Comparison of ENCODE assay signal across 8 cellular contexts in genomic region chr4:82268050-82268825, GRCh38.
DNase-seq lines count a peak whose midpoint lies in the region; ATAC-seq and TF ChIP-seq lines count a peak whose summit lies in the region.

No MANE protein-coding gene starts in this region.

- H3K4me1 ChIP-seq in iPS-20b (ENCODE audit: insufficient read depth, low read length): peaks cover 7% of the 10 kb centered on the region; the same call in 1 of the 2 replicates

- no peak overlapping the region for H2AFZ ChIP-seq in SU-DHL-6 (ENCODE audit: low read depth, low read length, severe bottlenecking)

- H3K36me3 ChIP-seq in SU-DHL-6 (ENCODE audit: low read length) (no peaks in the 10 kb centered on the region), iPS-20b (ENCODE audit: insufficient read depth, low read depth, low read length) (no peaks in the 10 kb centered on the region)

- H3K27ac ChIP-seq in SU-DHL-6 (ENCODE audit: low read depth, low read length): no peak overlapping the region
- no peak overlapping the region for H3K27ac ChIP-seq in iPS-20b (ENCODE audit: low read length)

- H3F3A ChIP-seq in SU-DHL-6 (ENCODE audit: insufficient read depth): no peaks in the 10 kb centered on the region

- H3K79me2 ChIP-seq in SU-DHL-6 (ENCODE audit: insufficient read depth, low read length): no peaks in the 10 kb centered on the region

- DNase-seq in activated CD4-positive, CD25-positive, alpha-beta regulatory T cell treated with anti-CD3 and anti-CD28 coated beads, Interleukin-2, amount 50 U/mL, for 72 hours: no peak
- DNase-seq in NCI-H1417 (lab: John Stamatoyannopoulos, UW): peak; percentile 35 to 82 (median 80)
- peak; percentile 6 for DNase-seq in brain pericyte (ENCODE audit: low read depth, low spot score)
- peak; percentile 24 for DNase-seq in smooth muscle cell of the brain vasculature (ENCODE audit: low read depth, low spot score)

- H3K9me2 ChIP-seq in SU-DHL-6 (replicated peaks; ENCODE audit: insufficient read depth, low read length): no peaks in the 10 kb centered on the region

- H3K4me2 ChIP-seq in SU-DHL-6 (ENCODE audit: low read depth, low read length, poor library complexity, severe bottlenecking): no peak overlapping the region

- TF ChIP-seq CTCF in SU-DHL-6 (IDR thresholded peaks at IDR 0.05; ENCODE audit: insufficient read depth, low read length, poor library complexity, severe bottlenecking): peak; percentile 41

- no peaks in the 10 kb centered on the region for H3K27me3 ChIP-seq in SU-DHL-6 (ENCODE audit: low read length)
- H3K27me3 ChIP-seq in iPS-20b (ENCODE audit: insufficient read depth, low read length): no peaks in the 10 kb centered on the region

- peak; percentile 51 to 80 for ATAC-seq in activated CD4-positive, CD25-positive, alpha-beta regulatory T cell treated with anti-CD3 and anti-CD28 coated beads, Interleukin-2, amount 50 U/mL, for 24 hours
- ATAC-seq in HG02678 (IDR thresholded peaks at IDR 0.05; ENCODE audit: unreplicated experiment): peak; percentile 94

- H3K4me3 ChIP-seq in SU-DHL-6 (ENCODE audit: insufficient read depth, low read length, poor library complexity, severe bottlenecking) (no peak overlapping the region), iPS-20b (ENCODE audit: low read length) (no peak overlapping the region; the same call in 1 of the 2 replicates)

- no peaks in the 10 kb centered on the region for H3K9me3 ChIP-seq in SU-DHL-6 (ENCODE audit: insufficient read depth, low read length)
- no peaks in the 10 kb centered on the region for H3K9me3 ChIP-seq in iPS-20b (ENCODE audit: insufficient read depth, low read depth, low read length)

- H4K20me1 ChIP-seq in SU-DHL-6 (ENCODE audit: low read depth, low read length): no peaks in the 10 kb centered on the region

- H3K9ac ChIP-seq in SU-DHL-6 (ENCODE audit: low read length): no peak overlapping the region
- peak overlapping the region; percentile 59; the same call in 1 of the 2 replicates for H3K9ac ChIP-seq in iPS-20b (ENCODE audit: low read depth, low read length)
